Comparison of ENCODE assay signal across 1 cellular context in genomic region chr4:182185491-182185890, GRCh38.
TF ChIP-seq lines count a peak whose summit lies in the region.

No MANE protein-coding gene starts in this region.

TF ChIP-seq in GM23338, 12 proteins besides CTCF, POLR2A, EP300 and RAD21 (continued from another document):
- TF ChIP-seq, protein P1, sequence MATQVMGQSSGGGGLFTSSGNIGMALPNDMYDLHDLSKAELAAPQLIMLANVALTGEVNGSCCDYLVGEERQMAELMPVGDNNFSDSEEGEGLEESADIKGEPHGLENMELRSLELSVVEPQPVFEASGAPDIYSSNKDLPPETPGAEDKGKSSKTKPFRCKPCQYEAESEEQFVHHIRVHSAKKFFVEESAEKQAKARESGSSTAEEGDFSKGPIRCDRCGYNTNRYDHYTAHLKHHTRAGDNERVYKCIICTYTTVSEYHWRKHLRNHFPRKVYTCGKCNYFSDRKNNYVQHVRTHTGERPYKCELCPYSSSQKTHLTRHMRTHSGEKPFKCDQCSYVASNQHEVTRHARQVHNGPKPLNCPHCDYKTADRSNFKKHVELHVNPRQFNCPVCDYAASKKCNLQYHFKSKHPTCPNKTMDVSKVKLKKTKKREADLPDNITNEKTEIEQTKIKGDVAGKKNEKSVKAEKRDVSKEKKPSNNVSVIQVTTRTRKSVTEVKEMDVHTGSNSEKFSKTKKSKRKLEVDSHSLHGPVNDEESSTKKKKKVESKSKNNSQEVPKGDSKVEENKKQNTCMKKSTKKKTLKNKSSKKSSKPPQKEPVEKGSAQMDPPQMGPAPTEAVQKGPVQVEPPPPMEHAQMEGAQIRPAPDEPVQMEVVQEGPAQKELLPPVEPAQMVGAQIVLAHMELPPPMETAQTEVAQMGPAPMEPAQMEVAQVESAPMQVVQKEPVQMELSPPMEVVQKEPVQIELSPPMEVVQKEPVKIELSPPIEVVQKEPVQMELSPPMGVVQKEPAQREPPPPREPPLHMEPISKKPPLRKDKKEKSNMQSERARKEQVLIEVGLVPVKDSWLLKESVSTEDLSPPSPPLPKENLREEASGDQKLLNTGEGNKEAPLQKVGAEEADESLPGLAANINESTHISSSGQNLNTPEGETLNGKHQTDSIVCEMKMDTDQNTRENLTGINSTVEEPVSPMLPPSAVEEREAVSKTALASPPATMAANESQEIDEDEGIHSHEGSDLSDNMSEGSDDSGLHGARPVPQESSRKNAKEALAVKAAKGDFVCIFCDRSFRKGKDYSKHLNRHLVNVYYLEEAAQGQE (IDR thresholded peaks at IDR 0.05; ENCODE audit: unreplicated experiment): no peak
- TF ChIP-seq ZNF331 (CRISPR knock-in tag; IDR thresholded peaks at IDR 0.05; ENCODE audit: low read depth): no peak
- TF ChIP-seq JUNB (IDR thresholded peaks at IDR 0.05; ENCODE audit: unreplicated experiment): no peak
- no peak for TF ChIP-seq NANOG (IDR thresholded peaks at IDR 0.05; ENCODE audit: borderline replicate concordance)
TF ChIP-seq in GM23338: peak in this region for 0.
